Comparison of ENCODE assay signal across 8 cellular contexts in the genomic region with DNA sequence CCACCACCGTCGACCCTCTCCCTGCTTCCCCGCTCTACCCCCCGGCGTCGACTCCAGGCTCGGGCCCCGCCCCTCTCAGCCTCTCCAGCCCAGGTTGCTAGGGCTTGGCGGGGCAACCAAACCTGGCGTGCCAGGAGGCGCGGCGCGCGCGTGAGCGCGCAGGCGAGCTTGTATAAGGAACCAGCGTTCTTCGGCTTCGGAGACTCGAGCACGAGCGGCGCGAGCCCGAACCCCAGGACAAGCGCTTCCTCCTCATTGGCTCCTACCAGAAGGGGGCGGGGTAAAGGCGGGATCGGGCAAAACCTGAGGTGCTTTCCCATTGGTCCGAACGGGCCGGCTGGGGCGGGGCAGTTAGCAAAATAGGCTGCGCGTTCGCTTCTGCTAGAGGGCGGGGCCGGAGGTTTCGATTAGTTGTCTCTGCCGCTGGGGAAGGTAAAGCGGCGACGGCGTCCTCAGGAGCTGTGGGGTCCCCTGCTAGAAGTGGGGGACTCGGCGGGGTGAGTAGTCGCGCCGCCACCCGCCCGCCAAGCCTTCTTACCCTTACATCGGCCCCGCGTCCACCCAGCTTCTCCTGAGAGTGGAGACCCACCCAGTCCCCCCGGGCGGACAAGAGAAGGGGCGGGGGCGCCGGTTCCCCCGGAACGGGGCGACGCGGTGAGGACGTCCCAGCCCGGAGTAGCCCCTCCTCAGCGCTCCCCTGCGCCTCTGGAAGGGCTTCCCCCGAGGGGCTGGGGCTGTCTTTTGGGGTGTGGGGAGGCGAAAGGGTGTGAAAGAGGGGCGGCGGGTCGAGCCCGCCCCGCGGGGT. TPM values are rescaled to one million over a fixed set of nuclear protein-coding genes. Genes with fewer than 3 reads are reported as not detected.
DNase-seq lines count a peak whose midpoint lies in the region; ATAC-seq, FAIRE-seq and TF ChIP-seq lines count a peak whose summit lies in the region.

A gene (plus strand): TSS at position 410 of the 805 bp plus-strand sequence. CDS start 81,489 bp downstream, outside the sequence.

- TF ChIP-seq CTCF in RWPE1 (conservative IDR thresholded peaks at IDR 0.05; ENCODE audit: low read depth) (no peak), fibroblast of mammary gland (conservative IDR thresholded peaks at IDR 0.05; ENCODE audit: control insufficient read depth, insufficient read depth, low read depth, low read length) (no peak)

- intact Hi-C loops in activated T-helper 2 cell treated with anti-CD3 and anti-CD28 coated beads, Interferon-gamma antibody, Interleukin-2, Interleukin-4, amounts not matched to agents 10 μg/mL and 5 μg/mL and 100 μg/mL, durations not matched to agents 14 hours and 24 hours and 36 hours (cut with micrococcal nuclease): loop anchor here (1.0 to 10.0 kb wide), 4 partner anchors 250 to 919 kb away; a partner anchor contains a TSS

- H3K4me1 Mint-ChIP-seq in activated T-helper 2 cell treated with anti-CD3 and anti-CD28 coated beads, Interferon-gamma antibody, Interleukin-2, Interleukin-4, amounts not matched to agents 10 μg/mL and 5 μg/mL and 100 μg/mL, durations not matched to agents 14 hours and 24 hours and 36 hours (ENCODE audit: low read depth): peaks cover 9% of the 10 kb centered on the region
- H3K4me1 Mint-ChIP-seq in naive B cell: peaks cover 12 to 20% (median 16%) of the 10 kb centered on the region in 3 donors

- H3K4me3 Mint-ChIP-seq in activated T-helper 2 cell treated with anti-CD3 and anti-CD28 coated beads, Interferon-gamma antibody, Interleukin-2, Interleukin-4, amounts not matched to agents 10 μg/mL and 5 μg/mL and 100 μg/mL, durations not matched to agents 14 hours and 24 hours and 36 hours (ENCODE audit: low read depth): peak within 1 kb of the TSS; percentile 81
- H3K4me3 Mint-ChIP-seq in naive B cell: peak within 1 kb of the TSS; percentile 87 to 98 (median 95)

- CTCF ChIA-PET in RWPE1 (lab: Yijun Ruan, JAX): no interaction called here

- peak within 1 kb of the TSS; percentile 70 for H3K27ac ChIP-seq in RWPE1

- peak; percentile 81 to 82 for ATAC-seq in naive B cell (ENCODE audit: low read depth in 2 of 2)

- no peak within 1 kb of the TSS for H3K27ac Mint-ChIP-seq in activated T-helper 2 cell treated with anti-CD3 and anti-CD28 coated beads, Interferon-gamma antibody, Interleukin-2, Interleukin-4, amounts not matched to agents 10 μg/mL and 5 μg/mL and 100 μg/mL, durations not matched to agents 14 hours and 24 hours and 36 hours
- peak within 1 kb of the TSS; percentile 49 to 96 (median 92) for H3K27ac Mint-ChIP-seq in naive B cell

- DNase-seq in Daoy (ENCODE audit: low read depth) (peak; percentile 96), H54 (ENCODE audit: insufficient read length, low spot score) (peak; percentile 30), LoVo (ENCODE audit: low spot score) (peak; percentile 90), RWPE1 (ENCODE audit: low spot score) (peak; percentile 89), fibroblast of mammary gland (ENCODE audit: low read depth) (peak; percentile 93), naive B cell (peak; percentile 95)
- DNase-seq in activated T-helper 2 cell treated with anti-CD3 and anti-CD28 coated beads, Interferon-gamma antibody, Interleukin-2, Interleukin-4, amounts not matched to agents 10 μg/mL and 5 μg/mL and 100 μg/mL, durations not matched to agents 14 hours and 24 hours and 36 hours (ENCODE audit: low spot score): peak; percentile 92
- peak; percentile 82 to 93 for DNase-seq in stimulated activated CD8-positive, alpha-beta memory T cell treated with anti-CD3 and anti-CD28 coated beads, Interleukin-7, amount 100 ng/mL, for 48 hours (ENCODE audit: extremely low read depth in 1 of 2, low read depth in 1 of 2)

- no peaks in the 10 kb centered on the region for H3K9me3 Mint-ChIP-seq in activated T-helper 2 cell treated with anti-CD3 and anti-CD28 coated beads, Interferon-gamma antibody, Interleukin-2, Interleukin-4, amounts not matched to agents 10 μg/mL and 5 μg/mL and 100 μg/mL, durations not matched to agents 14 hours and 24 hours and 36 hours
- H3K9me3 Mint-ChIP-seq in naive B cell: peaks cover 0 to 2% (median 0%) of the 10 kb centered on the region in 7 donors

- POLR2A ChIA-PET in RWPE1 (lab: Yijun Ruan, JAX; ENCODE audit: low non-redundant PET): no interaction called here

- H3K36me3 Mint-ChIP-seq in activated T-helper 2 cell treated with anti-CD3 and anti-CD28 coated beads, Interferon-gamma antibody, Interleukin-2, Interleukin-4, amounts not matched to agents 10 μg/mL and 5 μg/mL and 100 μg/mL, durations not matched to agents 14 hours and 24 hours and 36 hours (ENCODE audit: low read depth): no peaks in the 10 kb centered on the region
- H3K36me3 Mint-ChIP-seq in naive B cell: no peaks in the 10 kb centered on the region

- H3K4me3 ChIP-seq in fibroblast of mammary gland (ENCODE audit: control insufficient read depth, low read depth, low read length): peak within 1 kb of the TSS; percentile 61

- no peak for FAIRE-seq in H54 (lab: Jason Lieb, UNC)

- peaks cover 23% of the 10 kb centered on the region for H3K27me3 Mint-ChIP-seq in activated T-helper 2 cell treated with anti-CD3 and anti-CD28 coated beads, Interferon-gamma antibody, Interleukin-2, Interleukin-4, amounts not matched to agents 10 μg/mL and 5 μg/mL and 100 μg/mL, durations not matched to agents 14 hours and 24 hours and 36 hours (ENCODE audit: low read depth)
- H3K27me3 Mint-ChIP-seq in naive B cell: peaks cover 0 to 1% (median 0%) of the 10 kb centered on the region in 3 donors

- peak; percentile 46 for TF ChIP-seq POLR2A in H54 (IDR thresholded peaks at IDR 0.05; ENCODE audit: low read depth, low read length)

RNA-seq across cellular contexts. Expression of the gene that starts here (rescaled TPM):
- total RNA-seq in Daoy (2014; rRNA removed; shearing (Covaris generic)): 0.98 and 2.1 TPM in 2 replicates
- 0.46 and 0.76 TPM in 2 replicates for total RNA-seq in activated T-helper 2 cell treated with anti-CD3 and anti-CD28 coated beads, Interferon-gamma antibody, Interleukin-2, Interleukin-4, amounts not matched to agents 10 μg/mL and 5 μg/mL and 100 μg/mL, durations not matched to agents 14 hours and 24 hours and 36 hours
- polyA plus RNA-seq in naive B cell (ENCODE audit: low read depth in 6 of 6): 1 to 10 TPM; 1.8 to 3.1 (median 2.6) TPM

Comparison
In these comparisons a context has a peak if more than half of its experiments do, and no peak if none do; other contexts are left out.
1. Peak in every context shown above with its lines: DNase-seq, ATAC-seq, H3K4me3 ChIP-seq and H3K27ac ChIP-seq.
2. Peak in DNase-seq in activated T-helper 2 cell treated with anti-CD3 and anti-CD28 coated beads, Interferon-gamma antibody, Interleukin-2, Interleukin-4, amounts not matched to agents 10 μg/mL and 5 μg/mL and 100 μg/mL, durations not matched to agents 14 hours and 24 hours and 36 hours; RNA of the gene not detected or under 1 TPM.
3. DNase-seq: peak in every context shown above with its lines; median percentile 96 in Daoy; 95 in naive B cell; 93 in fibroblast of mammary gland; 92 in activated T-helper 2 cell treated with anti-CD3 and anti-CD28 coated beads, Interferon-gamma antibody, Interleukin-2, Interleukin-4, amounts not matched to agents 10 μg/mL and 5 μg/mL and 100 μg/mL, durations not matched to agents 14 hours and 24 hours and 36 hours; 90 in LoVo; 89 in RWPE1; 88 in stimulated activated CD8-positive, alpha-beta memory T cell treated with anti-CD3 and anti-CD28 coated beads, Interleukin-7, amount 100 ng/mL, for 48 hours; 30 in H54.